In genomic region chr12:76032043-76032981, GRCh38 we compare ENCODE assay signal across 7 cellular contexts. TPM values are rescaled to one million over a fixed set of nuclear protein-coding genes. Genes with fewer than 3 reads are reported as not detected.
DNase-seq lines count a peak whose midpoint lies in the region; ATAC-seq, FAIRE-seq and TF ChIP-seq lines count a peak whose summit lies in the region.

No MANE protein-coding gene starts in this region.

- H3K4me1 ChIP-seq in aorta (ENCODE audit: control insufficient read depth in 1 of 2, insufficient read depth in 2 of 2, low read length in 2 of 2): no peaks in the 10 kb centered on the region

- TF ChIP-seq POLR2A in GM18505 (IDR thresholded peaks at IDR 0.05; ENCODE audit: borderline replicate concordance, extremely low read depth, insufficient read depth, insufficient read length): no peak

- H3K9me3 ChIP-seq in aorta (ENCODE audit: control insufficient read depth, low read length): no peaks in the 10 kb centered on the region

- peak; percentile 39 for DNase-seq in NAMALWA (ENCODE audit: low spot score)
- DNase-seq in activated effector memory CD4-positive, alpha-beta T cell treated with Interleukin-2 at 50 U/mL for 16 hours: peak; percentile 28
- peak; percentile 45 to 51 for DNase-seq in frontal cortex (ENCODE audit: low spot score in 2 of 2)
- DNase-seq in neural crest cell (ENCODE audit: low read depth, low spot score): peak; percentile 38
- peak; percentile 62 to 88 for DNase-seq in aorta

- H3K27me3 ChIP-seq in aorta (ENCODE audit: control insufficient read depth in 1 of 2, insufficient read depth in 2 of 2, low read length in 1 of 2): no peaks in the 10 kb centered on the region

- peaks cover 50% of the 10 kb centered on the region for H3K4me1 Mint-ChIP-seq in neural crest cell

- peaks cover 7% of the 10 kb centered on the region for H3K36me3 Mint-ChIP-seq in neural crest cell (ENCODE audit: low read depth)

- no peaks in the 10 kb centered on the region for H3K36me3 ChIP-seq in aorta (ENCODE audit: control insufficient read depth in 1 of 2, insufficient read depth in 2 of 2, low read length in 1 of 2)

- peak overlapping the region; percentile 45 to 87 for H3K27ac ChIP-seq in aorta (ENCODE audit: low read depth in 1 of 2, low read length in 2 of 2)

- H3K9me3 Mint-ChIP-seq in neural crest cell: no peaks in the 10 kb centered on the region

- peak overlapping the region; percentile 7 to 73 for H3K4me3 ChIP-seq in aorta (ENCODE audit: low read length in 2 of 2)

- WGBS in aorta, 2 donors: 12 to 13% methylated on average over 58 of the region's 58 CpGs

- peak overlapping the region; percentile 97 for H3K27ac Mint-ChIP-seq in neural crest cell (ENCODE audit: unreplicated experiment)

- ATAC-seq in GM18505 (IDR thresholded peaks at IDR 0.05; ENCODE audit: unreplicated experiment): peak; percentile 28
- ATAC-seq in HG02571 (IDR thresholded peaks at IDR 0.05; ENCODE audit: unreplicated experiment): peak; percentile 35
- ATAC-seq in aorta (ENCODE audit: low FRiP score): peak; percentile 73

- TF ChIP-seq CTCF in neural crest cell (conservative IDR thresholded peaks at IDR 0.05): no peak

- H3K27me3 Mint-ChIP-seq in neural crest cell (ENCODE audit: low read depth): peaks cover 8% of the 10 kb centered on the region

- H3K4me3 Mint-ChIP-seq in neural crest cell: peak overlapping the region; percentile 96

- intact Hi-C loops in aorta (cut with DNase I): loop anchor here (2.0 to 10.0 kb wide), 7 partner anchors 55 to 698 kb away; partner anchors contain the start of genes CAPS2 (in 1 of the 2), GLIPR1L1 (in 1 of the 2) and KRR1 (in 1 of the 2)

- FAIRE-seq in frontal cortex (lab: Jason Lieb, UNC): no peak

RNA-seq across cellular contexts. Expression of gene PHLDA1, which starts 0.7 kb away (rescaled TPM):
- total RNA-seq in frontal cortex: 20.0 TPM
- 29.3 and 30.9 TPM in 2 replicates for total RNA-seq in neural crest cell
- total RNA-seq in aorta: 10 to 100 TPM; 16.6 to 25.9 TPM
- polyA plus RNA-seq in aorta: 10 to 100 TPM in 1 of 2 donors, 1 to 10 TPM in 1; 9.0 to 26.9 TPM

RNA-seq across cellular contexts. Expression of gene NAP1L1, which starts 52.2 kb away (rescaled TPM):
- total RNA-seq in frontal cortex (144 TPM), neural crest cell (1,116 and 1,117 TPM in 2 replicates), aorta (100 to 1,000 TPM; 312 to 371 TPM)
- 100 to 1,000 TPM; 320 to 668 TPM for polyA plus RNA-seq in aorta

Comparison
In these comparisons a context has a peak if more than half of its experiments do, and no peak if none do; other contexts are left out.
1. Peak in every context shown above with its lines: DNase-seq, ATAC-seq, H3K4me3 ChIP-seq and H3K27ac ChIP-seq.